Comparison of ENCODE assay signal across 22 cellular contexts in the genomic region with DNA sequence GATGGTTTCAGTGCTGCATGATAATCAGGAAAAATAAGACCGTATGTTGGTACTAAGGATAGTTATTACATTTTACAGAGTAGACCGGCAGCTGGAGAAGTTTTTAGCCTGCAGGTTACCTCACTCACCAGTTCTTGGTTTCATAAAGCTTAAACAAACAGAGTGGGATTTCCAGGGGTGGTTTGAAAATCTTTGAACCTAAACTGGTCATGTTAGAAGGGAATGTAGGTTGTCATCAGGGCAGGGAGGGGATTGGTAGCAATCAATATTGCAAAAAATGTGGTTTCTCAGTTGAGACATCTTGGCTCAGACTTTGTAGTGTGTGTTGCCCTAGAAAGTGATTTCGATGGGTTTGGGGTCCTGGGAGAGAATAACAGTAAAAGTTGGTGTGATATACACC. TPM values are rescaled to one million over a fixed set of nuclear protein-coding genes. Genes with fewer than 3 reads are reported as not detected.
A peak's percentile ranks its signal among the peaks of the same experiment; 100 is the strongest.
DNase-seq lines count a peak whose midpoint lies in the region; ATAC-seq, FAIRE-seq and TF ChIP-seq lines count a peak whose summit lies in the region.
"Had no signal": no experiment of that assay in that cellular context is flagged by ENCODE, and none has a peak within 500 bp of the region (broad histone marks: within the 10 kb centered on the region; RNA-seq: fewer than 3 reads in every experiment).

No MANE protein-coding gene starts in this region.

- peaks cover 31% of the 10 kb centered on the region for H3K4me1 ChIP-seq in KMS-11 (ENCODE audit: low read depth, poor library complexity, severe bottlenecking)
- H3K4me1 ChIP-seq: A549 had no signal

- H3K36me3 ChIP-seq in KMS-11 (ENCODE audit: insufficient read depth): no peaks in the 10 kb centered on the region

- H3K36me3 Mint-ChIP-seq in stimulated activated effector memory CD8-positive, alpha-beta T cell treated with anti-CD3 and anti-CD28 coated beads, Interleukin-12 subunit alpha, Interleukin-12 subunit beta, amount 100 ng/mL, for 72 hours: peaks cover 63% of the 10 kb centered on the region

- no peak for DNase-seq in GM12892 (ENCODE audit: insufficient read length)
- DNase-seq in stimulated activated effector memory CD8-positive, alpha-beta T cell treated with anti-CD3 and anti-CD28 coated beads, Interleukin-12 subunit alpha, Interleukin-12 subunit beta, amount 100 ng/mL, for 72 hours (ENCODE audit: low spot score in 2 of 2): no peak
- DNase-seq in nucleus accumbens (lab: John Stamatoyannopoulos, UW): no peak
- DNase-seq in SW 1271 (lab: John Stamatoyannopoulos, UW): no peak
- DNase-seq: CD8-positive, alpha-beta memory T cell; DMS 273 treated with DMSO at 0.1 percent for 48 hours; GF-D8; MV-4-11; NCI-H1436 treated with DMSO at 0.1 percent for 48 hours; NCI-H187 treated with DMSO at 0.1 percent for 48 hours; NCI-H510A treated with DMSO at 0.1 percent for 48 hours; NCI-H748 treated with DMSO at 0.1 percent for 48 hours; PC-9 had no signal

- TF ChIP-seq POLR2A in GM12892 (IDR thresholded peaks at IDR 0.05; ENCODE audit: low read depth, low read length): no peak

- no peaks in the 10 kb centered on the region for H3K9me3 Mint-ChIP-seq in stimulated activated effector memory CD8-positive, alpha-beta T cell treated with anti-CD3 and anti-CD28 coated beads, Interleukin-12 subunit alpha, Interleukin-12 subunit beta, amount 100 ng/mL, for 72 hours
- H3K9me3 Mint-ChIP-seq: CD8-positive, alpha-beta memory T cell had no signal

- FAIRE-seq in GM12892 (lab: Jason Lieb, UNC): peak; percentile 78
- FAIRE-seq: A549, H1, HTR-8/SVneo, K562 had no signal

- peaks cover 8% of the 10 kb centered on the region for H3K4me1 Mint-ChIP-seq in stimulated activated effector memory CD8-positive, alpha-beta T cell treated with anti-CD3 and anti-CD28 coated beads, Interleukin-12 subunit alpha, Interleukin-12 subunit beta, amount 100 ng/mL, for 72 hours

- H3K27ac ChIP-seq in KMS-11: no peak overlapping the region
- H3K27ac ChIP-seq: A549, C4-2B, PC-9, SJCRH30 had no signal

- TF ChIP-seq CTCF in KMS-11 (conservative IDR thresholded peaks at IDR 0.05; ENCODE audit: low read depth, low read length): no peak

- no peak overlapping the region for H3K9ac ChIP-seq in KMS-11

- peak overlapping the region; percentile 26 for H3K27ac Mint-ChIP-seq in stimulated activated effector memory CD8-positive, alpha-beta T cell treated with anti-CD3 and anti-CD28 coated beads, Interleukin-12 subunit alpha, Interleukin-12 subunit beta, amount 100 ng/mL, for 72 hours

- no peak overlapping the region for H3K4me3 Mint-ChIP-seq in stimulated activated effector memory CD8-positive, alpha-beta T cell treated with anti-CD3 and anti-CD28 coated beads, Interleukin-12 subunit alpha, Interleukin-12 subunit beta, amount 100 ng/mL, for 72 hours
- H3K4me3 Mint-ChIP-seq: CD8-positive, alpha-beta memory T cell had no signal

- H4K20me1 ChIP-seq in KMS-11 (ENCODE audit: insufficient read depth): no peaks in the 10 kb centered on the region; the same call in 1 of the 2 replicates

- H3K27me3 ChIP-seq in KMS-11 (ENCODE audit: insufficient read depth, low read depth): no peaks in the 10 kb centered on the region
- H3K27me3 ChIP-seq: SJCRH30 had no signal

- peak overlapping the region; percentile 29; the same call in 1 of the 2 replicates for H3K4me2 ChIP-seq in KMS-11
- H3K4me2 ChIP-seq: A549, PC-9 had no signal

- ATAC-seq in GM19351 (IDR thresholded peaks at IDR 0.05; ENCODE audit: unreplicated experiment): peak; percentile 41
- no peak for ATAC-seq in stimulated activated effector memory CD8-positive, alpha-beta T cell treated with anti-CD3 and anti-CD28 coated beads, Interleukin-12 subunit alpha, Interleukin-12 subunit beta, amount 100 ng/mL, for 72 hours
- no peak for ATAC-seq in GM21515 (IDR thresholded peaks at IDR 0.05; ENCODE audit: unreplicated experiment)
- ATAC-seq: A549, K562 had no signal

- no peak overlapping the region for H2AFZ ChIP-seq in KMS-11 (ENCODE audit: low read depth)
- H2AFZ ChIP-seq: PC-9 had no signal

- no peak overlapping the region for H3K4me3 ChIP-seq in KMS-11 (IDR thresholded peaks at IDR 0.05; ENCODE audit: insufficient read depth, low read depth, low read length)
- H3K4me3 ChIP-seq: A549, K562, PC-9, SJCRH30 had no signal

- no peaks in the 10 kb centered on the region for H3K79me2 ChIP-seq in KMS-11 (ENCODE audit: insufficient read depth, low read depth)

RNA-seq across cellular contexts. Expression of a gene that starts 17.5 kb away (rescaled TPM):
- polyA plus RNA-seq in GM12892 (2012; ENCODE audit: missing spikeins): 8.9 TPM

RNA-seq across cellular contexts. Expression of a gene that starts 46.9 kb away (rescaled TPM):
- 31.8 TPM for polyA plus RNA-seq in GM12892 (2012; ENCODE audit: missing spikeins)
